Comparison of ENCODE assay signal across 8 cellular contexts in genomic region chr9:124939944-124940343, GRCh38. TPM values are rescaled to one million over a fixed set of nuclear protein-coding genes. Genes with fewer than 3 reads are reported as not detected.
DNase-seq lines count a peak whose midpoint lies in the region; ATAC-seq and TF ChIP-seq lines count a peak whose summit lies in the region.

No MANE protein-coding gene starts in this region.

- H3K27me3 Mint-ChIP-seq in CD8-positive, alpha-beta T cell (ENCODE audit: low read depth), result no peaks in the 10 kb centered on the region

- no peaks in the 10 kb centered on the region for H3K27me3 ChIP-seq in CD8-positive, alpha-beta T cell (ENCODE audit: insufficient read depth, low read length)
- H3K27me3 ChIP-seq in PC-3 (ENCODE audit: low read length), result no peaks in the 10 kb centered on the region
- no peaks in the 10 kb centered on the region for H3K27me3 ChIP-seq in osteoblast (ENCODE audit: insufficient read depth, low read length)

- H4K20me1 ChIP-seq in PC-3 (ENCODE audit: low read length) (no peaks in the 10 kb centered on the region), osteoblast (ENCODE audit: insufficient read depth, low read length) (no peaks in the 10 kb centered on the region)

- H3K4me2 ChIP-seq in PC-3 (ENCODE audit: low read length), result peak overlapping the region; percentile 95
- H3K4me2 ChIP-seq in osteoblast (ENCODE audit: insufficient read depth, low read length), result peak overlapping the region; percentile 94

- H2AFZ ChIP-seq in PC-3 (ENCODE audit: low read length) (peak overlapping the region; percentile 95), osteoblast (ENCODE audit: low read length) (peak overlapping the region; percentile 93)

- no peaks in the 10 kb centered on the region for H3K9me3 Mint-ChIP-seq in CD8-positive, alpha-beta T cell

- peaks cover 30% of the 10 kb centered on the region for H3K36me3 Mint-ChIP-seq in CD8-positive, alpha-beta T cell

- ATAC-seq in CD8-positive, alpha-beta T cell, result no peak
- ATAC-seq in PC-3 (no peak), HG03521 (IDR thresholded peaks at IDR 0.05; ENCODE audit: unreplicated experiment) (no peak), HG03135 (IDR thresholded peaks at IDR 0.05; ENCODE audit: unreplicated experiment) (no peak)

- no peak for DNase-seq in CD8-positive, alpha-beta T cell
- DNase-seq in PC-3, result no peak
- no peak for DNase-seq in epithelial cell of esophagus (ENCODE audit: low read depth)
- no peak for DNase-seq in osteoblast (ENCODE audit: insufficient read length, low spot score, missing footprints)
- no peak for DNase-seq in activated effector memory CD4-positive, alpha-beta T cell treated with Interleukin-2 at 50 U/mL for 16 hours
- no peak for DNase-seq in NCI-H2029 (lab: John Stamatoyannopoulos, UW)

- H3K4me3 Mint-ChIP-seq in CD8-positive, alpha-beta T cell, result peak overlapping the region; percentile 91

- CTCF ChIA-PET in CD8-positive, alpha-beta T cell (lab: Charles Lee), result interaction anchor here (0.6 kb wide), 1 partner anchor 69 kb away, joined by 3 read pairs; no protein-coding TSS in a partner anchor
- CTCF ChIA-PET in PC-3 (lab: Charles Lee), result no interaction called here

- no peaks in the 10 kb centered on the region for H3F3A ChIP-seq in PC-3 (ENCODE audit: low read length, unreplicated experiment)

- no peaks in the 10 kb centered on the region for H3K9me3 ChIP-seq in CD8-positive, alpha-beta T cell (ENCODE audit: low read length)
- no peaks in the 10 kb centered on the region for H3K9me3 ChIP-seq in PC-3 (ENCODE audit: low read length)
- no peaks in the 10 kb centered on the region for H3K9me3 ChIP-seq in osteoblast (ENCODE audit: low read depth, low read length)

- H3K27ac Mint-ChIP-seq in CD8-positive, alpha-beta T cell, result peak overlapping the region; percentile 96

- peak overlapping the region; percentile 63 for H3K4me3 ChIP-seq in CD8-positive, alpha-beta T cell (ENCODE audit: low read depth, low read length)
- H3K4me3 ChIP-seq in PC-3 (ENCODE audit: low read length), result peak overlapping the region; percentile 92
- H3K4me3 ChIP-seq in epithelial cell of esophagus (ENCODE audit: low read length), result peak overlapping the region; percentile 82
- H3K4me3 ChIP-seq in osteoblast (ENCODE audit: insufficient read depth, low read length), result peak overlapping the region; percentile 93

- POLR2A ChIA-PET in CD8-positive, alpha-beta T cell (lab: Charles Lee), result interaction anchor here (1.0 kb wide), 1 partner anchor 70 kb away, joined by 3 read pairs; no protein-coding TSS in a partner anchor
- POLR2A ChIA-PET in PC-3 (lab: Charles Lee; ENCODE audit: unreplicated experiment), result no interaction called here

- H3K27ac ChIP-seq in CD8-positive, alpha-beta T cell (ENCODE audit: low read depth, low read length), result no peak overlapping the region
- H3K27ac ChIP-seq in PC-3 (ENCODE audit: low read length) (0 out of 2 replicates have a peak overlapping the region, but pooled peaks have one; percentile 90), osteoblast (ENCODE audit: low read depth, low read length) (peak overlapping the region; percentile 94)

- no peaks in the 10 kb centered on the region for H3K9me2 ChIP-seq in PC-3 (replicated peaks; ENCODE audit: low read length)

- H3K9ac ChIP-seq in PC-3 (ENCODE audit: low read length), result peak overlapping the region; percentile 94

- no TSS peak for BruUV-seq in PC-3 (replicated peaks; lab: Mats Ljungman, UMichigan)

- peaks cover 31% of the 10 kb centered on the region for H3K4me1 Mint-ChIP-seq in CD8-positive, alpha-beta T cell (ENCODE audit: low read depth)

- no peak for TF ChIP-seq CTCF in CD8-positive, alpha-beta T cell (IDR thresholded peaks at IDR 0.05)
- TF ChIP-seq CTCF in PC-3 (conservative IDR thresholded peaks at IDR 0.05; ENCODE audit: low read depth, low read length), result no peak
- no peak for TF ChIP-seq CTCF in epithelial cell of esophagus (IDR thresholded peaks at IDR 0.05; ENCODE audit: insufficient read depth, low read depth, low read length, missing control alignments)
- TF ChIP-seq CTCF in osteoblast (IDR thresholded peaks at IDR 0.05; ENCODE audit: extremely low read depth, low read depth, low read length), result no peak

- intact Hi-C loops in CD8-positive, alpha-beta T cell (cut with DNase I, micrococcal nuclease), result loop anchor here (1.0 to 10.0 kb wide), 9 partner anchors 69 to 1865 kb away; partner anchors contain the start of genes GAPVD1 (in 1 of the 2), HSPA5 (in 1 of the 2), PBX3 (in 1 of the 2) and PPP6C (in 1 of the 2)
- intact Hi-C loops in PC-3 (cut with micrococcal nuclease), result loop anchor here (2.0 kb wide), 1 partner anchor 203 kb away; the partner anchor contains the start of gene SCAI

- H3K79me2 ChIP-seq in PC-3 (ENCODE audit: low read length), result peaks cover 6% of the 10 kb centered on the region; the same call in 1 of the 2 replicates
- peaks cover 9% of the 10 kb centered on the region for H3K79me2 ChIP-seq in osteoblast (ENCODE audit: insufficient read depth, low read length)

- peaks cover 9% of the 10 kb centered on the region for H3K36me3 ChIP-seq in CD8-positive, alpha-beta T cell (ENCODE audit: insufficient read depth, low read length)
- H3K36me3 ChIP-seq in PC-3 (ENCODE audit: low read depth, low read length) (no peaks in the 10 kb centered on the region), osteoblast (ENCODE audit: insufficient read depth, low read length) (peaks cover 21% of the 10 kb centered on the region)

- peaks cover 15% of the 10 kb centered on the region for H3K4me1 ChIP-seq in CD8-positive, alpha-beta T cell (ENCODE audit: insufficient read depth, low read length)
- H3K4me1 ChIP-seq in PC-3 (ENCODE audit: insufficient read depth, low read length) (peaks cover 12% of the 10 kb centered on the region), osteoblast (ENCODE audit: insufficient read depth, low read length) (peaks cover 17% of the 10 kb centered on the region)

RNA-seq across cellular contexts. Expression of gene GOLGA1, which starts 0.9 kb away (rescaled TPM):
- 10 to 100 TPM; 12.6 to 13.6 TPM for total RNA-seq in CD8-positive, alpha-beta T cell
- 8.6 and 13.2 TPM in 2 replicates for total RNA-seq in PC-3 (2014; rRNA removed)
- 13.4 and 15.6 TPM in 2 replicates for total RNA-seq in osteoblast
